In the genomic region with DNA sequence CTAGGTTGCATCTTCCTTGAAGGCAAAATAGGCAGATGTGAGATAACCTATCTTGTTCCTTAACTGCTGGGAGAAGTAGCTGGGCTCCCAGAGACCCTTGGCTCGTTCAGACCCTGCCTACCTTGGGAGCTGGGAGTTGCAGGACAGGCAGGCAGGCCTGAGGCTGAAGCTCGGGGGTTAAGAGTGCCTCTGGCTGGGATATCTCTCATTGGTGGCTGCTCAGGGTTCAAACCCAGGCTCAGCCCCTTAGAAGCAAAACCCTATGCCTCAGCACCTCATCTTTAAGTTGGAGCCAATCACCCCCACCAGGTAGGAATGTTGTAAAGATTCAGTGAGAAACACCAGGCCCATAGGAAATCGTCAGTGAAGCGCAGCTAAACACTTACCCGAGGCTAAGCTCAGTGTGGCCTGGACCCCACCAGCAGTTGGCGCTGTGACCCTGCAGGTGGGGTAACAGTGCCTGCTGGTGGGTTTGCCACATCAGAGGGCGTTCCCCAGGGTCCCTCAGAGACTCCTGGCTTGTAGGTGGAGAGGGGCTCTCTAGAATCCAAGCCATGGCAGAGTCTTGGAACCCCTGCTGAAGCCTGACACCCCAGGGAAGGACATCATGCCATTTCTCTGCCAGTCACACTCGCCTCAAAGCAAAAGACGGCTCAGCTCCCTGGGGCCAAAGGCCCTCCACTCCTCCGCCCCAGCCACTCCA, we compare ENCODE assay signal across 8 cellular contexts. TPM values are rescaled to one million over a fixed set of nuclear protein-coding genes. Genes with fewer than 3 reads are reported as not detected.
DNase-seq lines count a peak whose midpoint lies in the region; ATAC-seq and TF ChIP-seq lines count a peak whose summit lies in the region.

No MANE protein-coding gene starts in this region.

- no peak overlapping the region for H3K4me3 ChIP-seq in DOHH2 (ENCODE audit: low read length)

- H3F3A ChIP-seq in DOHH2 (ENCODE audit: control insufficient read depth, insufficient read depth) = no peaks in the 10 kb centered on the region

- peak overlapping the region; percentile 16; the same call in 1 of the 2 replicates for H3K4me2 ChIP-seq in DOHH2 (ENCODE audit: low read length)

- intact Hi-C loops in left colon (cut with DNase I, micrococcal nuclease) = no loop called here

- H3K9me2 ChIP-seq in DOHH2 (replicated peaks; ENCODE audit: control insufficient read depth, low read length) = no peaks in the 10 kb centered on the region

- TF ChIP-seq CTCF in DOHH2 (IDR thresholded peaks at IDR 0.05; ENCODE audit: low read depth, low read length, poor library complexity, severe bottlenecking) = peak; percentile 98

- no peaks in the 10 kb centered on the region for H3K79me2 ChIP-seq in DOHH2 (ENCODE audit: control insufficient read depth, low read length)

- H3K27ac ChIP-seq in DOHH2 (ENCODE audit: low read depth, low read length) = no peak overlapping the region

- no peaks in the 10 kb centered on the region for H3K27me3 ChIP-seq in DOHH2 (ENCODE audit: control insufficient read depth, low read length)

- H3K4me1 ChIP-seq in DOHH2 (ENCODE audit: control insufficient read depth, low read length) = peaks cover 22% of the 10 kb centered on the region

- no peaks in the 10 kb centered on the region for H3K36me3 ChIP-seq in DOHH2 (ENCODE audit: control insufficient read depth, low read length)

- peak; percentile 78 for ATAC-seq in GM21737 (IDR thresholded peaks at IDR 0.05; ENCODE audit: unreplicated experiment)
- ATAC-seq in activated CD4-positive, CD25-positive, alpha-beta regulatory T cell treated with anti-CD3 and anti-CD28 coated beads, Interleukin-2, amount 50 U/mL, for 24 hours = peak; percentile 83 to 85
- ATAC-seq in left colon = peak; percentile 37
- ATAC-seq in HG03565 (IDR thresholded peaks at IDR 0.05; ENCODE audit: unreplicated experiment) = no peak

- DNase-seq in MV-4-11 (lab: John Stamatoyannopoulos, UW) (peak; percentile 22), left colon (peak in 1 of 2 donors; percentile 51)
- peak; percentile 30 for DNase-seq in central memory CD4-positive, alpha-beta T cell
- DNase-seq in stimulated activated CD4-positive, alpha-beta T cell treated with anti-CD3 and anti-CD28 coated beads, Interleukin-4, amount 100 ng/mL, for 24 hours = peak; percentile 64

- no peaks in the 10 kb centered on the region for H3K9me3 ChIP-seq in DOHH2 (ENCODE audit: control insufficient read depth, insufficient read depth, low read length)

- H4K20me1 ChIP-seq in DOHH2 (ENCODE audit: control insufficient read depth, insufficient read depth, low read depth, low read length) = no peaks in the 10 kb centered on the region

RNA-seq across cellular contexts. Expression of a gene that starts 54.6 kb away (rescaled TPM):
- under 1 TPM in 1 of 2 donors, not detected in 1; 0.31 TPM for total RNA-seq in left colon

RNA-seq across cellular contexts. Expression of a gene that starts 55.9 kb away (rescaled TPM):
- total RNA-seq in left colon = 100 to 1,000 TPM; 244 to 262 TPM
